In genomic region chr15:79849789-79850188, GRCh38 we compare ENCODE assay signal across 9 cellular contexts. TPM values are rescaled to one million over a fixed set of nuclear protein-coding genes. Genes with fewer than 3 reads are reported as not detected.
DNase-seq lines count a peak whose midpoint lies in the region; ATAC-seq and TF ChIP-seq lines count a peak whose summit lies in the region.
"Had no signal": no experiment of that assay in that cellular context is flagged by ENCODE, and none has a peak within 500 bp of the region (broad histone marks: within the 10 kb centered on the region; RNA-seq: fewer than 3 reads in every experiment).

No MANE protein-coding gene starts in this region.

- H3K79me2 ChIP-seq in osteoblast (ENCODE audit: insufficient read depth, low read length), result no peaks in the 10 kb centered on the region

- H3K27me3 ChIP-seq in osteoblast (ENCODE audit: insufficient read depth, low read length), result no peaks in the 10 kb centered on the region
- no peaks in the 10 kb centered on the region for H3K27me3 ChIP-seq in suprapubic skin

- H3K4me3 Mint-ChIP-seq in activated T-cell treated with anti-CD3 and anti-CD28 coated beads, Interleukin-2, amount 50 U/mL, for 72 hours, result no peak overlapping the region
- H3K4me3 Mint-ChIP-seq in activated T-cell treated with anti-CD3 and anti-CD28 coated beads, Interleukin-2, amount 50 U/mL, for 24 hours, result no peak overlapping the region

- H3K4me1 Mint-ChIP-seq in activated T-cell treated with anti-CD3 and anti-CD28 coated beads, Interleukin-2, amount 50 U/mL, for 72 hours (ENCODE audit: low read depth), result peaks cover 13% of the 10 kb centered on the region
- H3K4me1 Mint-ChIP-seq in activated T-cell treated with anti-CD3 and anti-CD28 coated beads, Interleukin-2, amount 50 U/mL, for 24 hours (ENCODE audit: low read depth), result peaks cover 20% of the 10 kb centered on the region

- H4K20me1 ChIP-seq in osteoblast (ENCODE audit: insufficient read depth, low read length), result peaks cover 4% of the 10 kb centered on the region

- H3K36me3 ChIP-seq in osteoblast (ENCODE audit: insufficient read depth, low read length) (no peaks in the 10 kb centered on the region), suprapubic skin (no peaks in the 10 kb centered on the region)

- no peak for TF ChIP-seq EP300 in suprapubic skin (IDR thresholded peaks at IDR 0.05)

- no peak overlapping the region for H3K27ac Mint-ChIP-seq in activated T-cell treated with anti-CD3 and anti-CD28 coated beads, Interleukin-2, amount 50 U/mL, for 72 hours
- no peak overlapping the region for H3K27ac Mint-ChIP-seq in activated T-cell treated with anti-CD3 and anti-CD28 coated beads, Interleukin-2, amount 50 U/mL, for 24 hours

- H3K4me2 ChIP-seq in osteoblast (ENCODE audit: insufficient read depth, low read length), result no peak overlapping the region

- H3K27ac ChIP-seq in osteoblast (ENCODE audit: low read depth, low read length), result no peak overlapping the region
- no peak overlapping the region for H3K27ac ChIP-seq in suprapubic skin

- ATAC-seq in activated T-cell treated with anti-CD3 and anti-CD28 coated beads, Interleukin-2, amount 50 U/mL, for 72 hours (replicated peaks in 1 of 2), result no peak
- no peak for ATAC-seq in HG03457 (IDR thresholded peaks at IDR 0.05; ENCODE audit: unreplicated experiment)
- ATAC-seq: activated naive CD4-positive, alpha-beta T cell treated with anti-CD3 and anti-CD28 coated beads, Interleukin-2, amount 50 U/mL, for 72 hours had no signal

- DNase-seq in activated T-cell treated with anti-CD3 and anti-CD28 coated beads, Interleukin-2, amount 50 U/mL, for 72 hours, result peak; percentile 8
- DNase-seq in activated T-cell treated with anti-CD3 and anti-CD28 coated beads, Interleukin-2, amount 50 U/mL, for 24 hours, result no peak
- DNase-seq in NCI-H460 (ENCODE audit: extremely low read depth, low read depth) (peak; percentile 25), choroid plexus epithelial cell (ENCODE audit: low read depth) (peak; percentile 74), osteoblast (ENCODE audit: insufficient read length, low spot score, missing footprints) (peak; percentile 23), suprapubic skin (ENCODE audit: low spot score in 2 of 2) (no peak), NCI-H1436 (lab: John Stamatoyannopoulos, UW) (no peak)

- no peak for TF ChIP-seq POLR2A in suprapubic skin (IDR thresholded peaks at IDR 0.05)

- no peaks in the 10 kb centered on the region for H3K9me3 Mint-ChIP-seq in activated T-cell treated with anti-CD3 and anti-CD28 coated beads, Interleukin-2, amount 50 U/mL, for 72 hours
- no peaks in the 10 kb centered on the region for H3K9me3 Mint-ChIP-seq in activated T-cell treated with anti-CD3 and anti-CD28 coated beads, Interleukin-2, amount 50 U/mL, for 24 hours
- H3K9me3 Mint-ChIP-seq: activated naive CD4-positive, alpha-beta T cell treated with anti-CD3 and anti-CD28 coated beads, Interleukin-2, amount 50 U/mL, for 72 hours had no signal

- H3K4me1 ChIP-seq in osteoblast (ENCODE audit: insufficient read depth, low read length) (peaks cover 5% of the 10 kb centered on the region), suprapubic skin (no peaks in the 10 kb centered on the region)

- H3K4me3 ChIP-seq in choroid plexus epithelial cell (ENCODE audit: low read depth, low read length) (no peak overlapping the region), osteoblast (ENCODE audit: insufficient read depth, low read length) (no peak overlapping the region), suprapubic skin (no peak overlapping the region)

- 92% methylated on average over 3 of the region's 3 CpGs for WGBS in suprapubic skin

- no peaks in the 10 kb centered on the region for H3K9me3 ChIP-seq in osteoblast (ENCODE audit: low read depth, low read length)
- no peaks in the 10 kb centered on the region for H3K9me3 ChIP-seq in suprapubic skin

- TF ChIP-seq CTCF in choroid plexus epithelial cell (conservative IDR thresholded peaks at IDR 0.05; ENCODE audit: low read depth, low read length), result peak; percentile 92
- TF ChIP-seq CTCF in osteoblast (IDR thresholded peaks at IDR 0.05; ENCODE audit: extremely low read depth, low read depth, low read length), result peak; percentile 90
- TF ChIP-seq CTCF in suprapubic skin (IDR thresholded peaks at IDR 0.05), result no peak

- H3K36me3 Mint-ChIP-seq in activated T-cell treated with anti-CD3 and anti-CD28 coated beads, Interleukin-2, amount 50 U/mL, for 72 hours (ENCODE audit: insufficient read depth in 2 of 2), result peaks cover 5 to 15% of the 10 kb centered on the region in 2 donors
- peaks cover 67% of the 10 kb centered on the region for H3K36me3 Mint-ChIP-seq in activated T-cell treated with anti-CD3 and anti-CD28 coated beads, Interleukin-2, amount 50 U/mL, for 24 hours (ENCODE audit: low read depth)

- H2AFZ ChIP-seq in osteoblast (ENCODE audit: low read length), result no peak overlapping the region

- no peaks in the 10 kb centered on the region for H3K27me3 Mint-ChIP-seq in activated T-cell treated with anti-CD3 and anti-CD28 coated beads, Interleukin-2, amount 50 U/mL, for 72 hours (ENCODE audit: low read depth)
- no peaks in the 10 kb centered on the region for H3K27me3 Mint-ChIP-seq in activated T-cell treated with anti-CD3 and anti-CD28 coated beads, Interleukin-2, amount 50 U/mL, for 24 hours

RNA-seq across cellular contexts. Expression of gene MTHFS, which starts 47.0 kb away (rescaled TPM):
- 10 to 100 TPM; 32.5 to 38.1 TPM for total RNA-seq in activated T-cell treated with anti-CD3 and anti-CD28 coated beads, Interleukin-2, amount 50 U/mL, for 72 hours
- total RNA-seq in NCI-H460 (2014; rRNA removed; shearing (Covaris generic)), result 26.0 and 34.5 TPM in 2 replicates
- 21.6 and 33.1 TPM in 2 replicates for polyA plus RNA-seq in NCI-H460 (2014; cell fraction: nucleus; rRNA removed)
- 15.6 and 17.0 TPM in 2 replicates for total RNA-seq in osteoblast
- total RNA-seq in suprapubic skin, result 10 to 100 TPM in 3 of 4 donors, 1 to 10 TPM in 1; 4.3 to 10.9 (median 10.2) TPM

Comparison
In these comparisons a context has a peak if more than half of its experiments do, and no peak if none do; other contexts are left out.
1. DNase-seq: peak in activated T-cell treated with anti-CD3 and anti-CD28 coated beads, Interleukin-2, amount 50 U/mL, for 72 hours (2 of 2), NCI-H460 (single experiment), choroid plexus epithelial cell (single experiment) and osteoblast (single experiment); none in activated T-cell treated with anti-CD3 and anti-CD28 coated beads, Interleukin-2, amount 50 U/mL, for 24 hours (single experiment), suprapubic skin (0 of 2) and NCI-H1436 (single experiment).
2. CTCF ChIP-seq: peak in choroid plexus epithelial cell (single experiment) and osteoblast (single experiment); none in suprapubic skin (0 of 2).